Comparison of ENCODE assay signal across 8 cellular contexts in the genomic region with DNA sequence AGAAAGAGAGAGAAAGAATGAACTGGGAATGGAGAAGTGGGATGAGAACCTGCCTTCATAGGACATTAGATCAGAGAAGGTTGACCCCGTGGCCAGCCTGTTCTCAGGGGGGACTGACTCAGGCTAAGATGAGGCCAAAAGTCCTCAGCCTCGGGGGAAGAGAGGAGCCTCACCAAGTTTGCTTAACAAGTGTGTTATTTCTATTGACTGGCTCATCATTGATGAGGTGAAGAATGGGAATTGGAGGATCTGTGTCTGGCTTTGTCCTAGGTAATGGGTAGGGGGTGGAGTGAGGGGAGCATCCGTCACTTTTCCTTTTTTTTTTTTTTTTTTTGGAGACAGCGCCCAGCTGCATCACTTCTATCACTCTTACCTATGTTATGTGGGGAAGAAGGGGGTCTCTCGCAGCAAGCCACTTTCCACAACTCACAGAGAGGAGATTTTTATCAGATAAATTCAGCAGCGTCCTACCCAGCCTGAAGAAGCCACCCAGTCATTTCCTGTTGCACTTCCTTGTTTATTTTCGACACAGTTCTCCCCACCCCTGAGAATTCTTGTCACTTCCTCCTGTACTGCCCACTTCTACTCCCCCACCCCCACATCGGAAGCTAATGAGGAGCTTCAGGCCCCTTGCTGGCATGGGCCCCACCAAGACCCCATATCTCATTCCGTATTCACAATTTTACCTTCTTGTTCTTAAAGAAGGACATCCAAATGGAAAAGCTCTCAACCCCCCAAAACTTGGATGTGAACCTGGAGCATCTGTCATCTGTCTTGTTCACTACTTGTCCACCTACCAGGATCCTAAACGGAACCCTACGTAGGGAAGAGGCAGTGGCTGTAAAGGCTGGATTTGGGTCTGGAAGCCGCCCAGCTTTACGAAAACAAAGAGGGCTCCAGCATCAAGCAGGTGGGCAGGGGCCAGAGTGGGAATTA. TPM values are rescaled to one million over a fixed set of nuclear protein-coding genes. Genes with fewer than 3 reads are reported as not detected.
DNase-seq lines count a peak whose midpoint lies in the region; ATAC-seq and TF ChIP-seq lines count a peak whose summit lies in the region.

No MANE protein-coding gene starts in this region.

- H3K27me3 ChIP-seq in Peyer's patch: no peaks in the 10 kb centered on the region
- H3K27me3 ChIP-seq in colonic mucosa: no peaks in the 10 kb centered on the region
- H3K27me3 ChIP-seq in neutrophil: no peaks in the 10 kb centered on the region

- H3K9ac ChIP-seq in colonic mucosa (ENCODE audit: low read depth in 2 of 2, low read length in 2 of 2): peak overlapping the region in 1 of 2 donors; percentile 40

- no peak for TF ChIP-seq CTCF in Peyer's patch (IDR thresholded peaks at IDR 0.05)
- no peak for TF ChIP-seq CTCF in colonic mucosa (IDR thresholded peaks at IDR 0.05)
- no peak for TF ChIP-seq CTCF in neutrophil (IDR thresholded peaks at IDR 0.05)

- peak; percentile 18 for ATAC-seq in GM19452 (IDR thresholded peaks at IDR 0.05; ENCODE audit: unreplicated experiment)

- DNase-seq in Peyer's patch (peak in 2 of 3 donors; percentile 86 to 88), colonic mucosa (peak; percentile 61), HEK293T (ENCODE audit: extremely low spot score) (no peak), NCI-H2227 treated with DMSO at 0.1 percent for 48 hours (lab: John Stamatoyannopoulos, UW) (no peak), GM03348 (ENCODE audit: low spot score) (no peak), NCI-H82 treated with DMSO at 0.1 percent for 48 hours (lab: John Stamatoyannopoulos, UW; ENCODE audit: unreplicated experiment) (no peak)

- peak overlapping the region in 1 of 4 donors; percentile 3 for H3K4me3 ChIP-seq in Peyer's patch
- H3K4me3 ChIP-seq in colonic mucosa: no peak overlapping the region
- peak overlapping the region; percentile 55 to 100 for H3K4me3 ChIP-seq in neutrophil (ENCODE audit: low read depth in 1 of 2, low read length in 1 of 2)

- H3K9me3 ChIP-seq in Peyer's patch (no peaks in the 10 kb centered on the region), colonic mucosa (no peaks in the 10 kb centered on the region), neutrophil (no peaks in the 10 kb centered on the region)

- H3K27ac ChIP-seq in Peyer's patch: peak overlapping the region; percentile 76 to 100 (median 98)
- H3K27ac ChIP-seq in colonic mucosa: peak overlapping the region; percentile 67
- peak overlapping the region; percentile 99 for H3K27ac ChIP-seq in neutrophil

- CTCF ChIA-PET in HEK293T (lab: Yijun Ruan, JAX): no interaction called here

- POLR2A ChIA-PET in HEK293T (lab: Yijun Ruan, JAX): no interaction called here

- intact Hi-C loops in colonic mucosa (cut with DNase I): loop anchor here (5.0 kb wide), 1 partner anchor 38 kb away; the partner anchor contains the start of gene CEP43

- H3K36me3 ChIP-seq in Peyer's patch (no peaks in the 10 kb centered on the region), colonic mucosa (no peaks in the 10 kb centered on the region), neutrophil (peaks cover 7% of the 10 kb centered on the region)

- no peak for TF ChIP-seq POLR2A in Peyer's patch (IDR thresholded peaks at IDR 0.05)

- H3K4me1 ChIP-seq in Peyer's patch (peaks cover 0 to 26% (median 11%) of the 10 kb centered on the region in 4 donors), colonic mucosa (peaks cover 13% of the 10 kb centered on the region), neutrophil (ENCODE audit: control insufficient read depth in 1 of 2, insufficient read depth in 1 of 2, low read depth in 1 of 2, low read length in 1 of 2) (peaks cover 53 to 54% of the 10 kb centered on the region in 2 experiments)

TF ChIP-seq in HEK293T, 16 proteins besides CTCF, POLR2A, EP300 and RAD21:
- no peak for TF ChIP-seq FOXM1 (IDR thresholded peaks at IDR 0.05; ENCODE audit: borderline replicate concordance)
- TF ChIP-seq LEF1 (IDR thresholded peaks at IDR 0.05; ENCODE audit: borderline replicate concordance): no peak
- TF ChIP-seq ZNF384 (IDR thresholded peaks at IDR 0.05): no peak
- no peak for TF ChIP-seq ARNT (IDR thresholded peaks at IDR 0.05)
- TF ChIP-seq L3MBTL2 (conservative IDR thresholded peaks at IDR 0.05): no peak
- TF ChIP-seq HDGF (IDR thresholded peaks at IDR 0.05; ENCODE audit: borderline replicate concordance): no peak
- TF ChIP-seq SP1 (IDR thresholded peaks at IDR 0.05): no peak
- TF ChIP-seq BHLHE40 (IDR thresholded peaks at IDR 0.05; ENCODE audit: borderline replicate concordance): no peak
- TF ChIP-seq FOXA1 (IDR thresholded peaks at IDR 0.05): no peak
- no peak for TF ChIP-seq ELF4 (IDR thresholded peaks at IDR 0.05)
- no peak for TF ChIP-seq TARDBP (IDR thresholded peaks at IDR 0.05)
- TF ChIP-seq FOXK2 (IDR thresholded peaks at IDR 0.05): no peak
- TF ChIP-seq SUZ12 (IDR thresholded peaks at IDR 0.05): no peak
- TF ChIP-seq CTBP1 (IDR thresholded peaks at IDR 0.05; ENCODE audit: borderline replicate concordance): no peak
- TF ChIP-seq, protein P1, sequence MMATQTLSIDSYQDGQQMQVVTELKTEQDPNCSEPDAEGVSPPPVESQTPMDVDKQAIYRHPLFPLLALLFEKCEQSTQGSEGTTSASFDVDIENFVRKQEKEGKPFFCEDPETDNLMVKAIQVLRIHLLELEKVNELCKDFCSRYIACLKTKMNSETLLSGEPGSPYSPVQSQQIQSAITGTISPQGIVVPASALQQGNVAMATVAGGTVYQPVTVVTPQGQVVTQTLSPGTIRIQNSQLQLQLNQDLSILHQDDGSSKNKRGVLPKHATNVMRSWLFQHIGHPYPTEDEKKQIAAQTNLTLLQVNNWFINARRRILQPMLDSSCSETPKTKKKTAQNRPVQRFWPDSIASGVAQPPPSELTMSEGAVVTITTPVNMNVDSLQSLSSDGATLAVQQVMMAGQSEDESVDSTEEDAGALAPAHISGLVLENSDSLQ (IDR thresholded peaks at IDR 0.05): no peak
- TF ChIP-seq NFRKB (IDR thresholded peaks at IDR 0.05): no peak
TF ChIP-seq in HEK293T: peak in this region for 0.

RNA-seq across cellular contexts. Expression of gene RNASET2, which starts 2.8 kb away (rescaled TPM):
- total RNA-seq in Peyer's patch (100 to 1,000 TPM in 1 of 4 donors, 10 to 100 TPM in 3; 65.6 to 169 (median 81.4) TPM), colonic mucosa (100 to 1,000 TPM in 1 of 2 donors, 10 to 100 TPM in 1; 87.1 to 126 TPM)

RNA-seq across cellular contexts. Expression of gene CEP43, which starts 40.0 kb away (rescaled TPM):
- total RNA-seq in Peyer's patch: 10 to 100 TPM; 28.2 to 37.1 (median 32.7) TPM
- 10 to 100 TPM; 17.3 to 23.8 TPM for total RNA-seq in colonic mucosa

Comparison
In these comparisons a context has a peak if more than half of its experiments do, and no peak if none do; other contexts are left out.
1. DNase-seq: peak in Peyer's patch (2 of 3) and colonic mucosa (single experiment); none in HEK293T (single experiment), NCI-H2227 treated with DMSO at 0.1 percent for 48 hours (single experiment), GM03348 (single experiment) and NCI-H82 treated with DMSO at 0.1 percent for 48 hours (single experiment).
2. Peak in every context shown above with its lines, with median percentiles within 50 percentile points of each other: H3K27ac ChIP-seq.